11 cellular contexts compared by ENCODE assay signal in the genomic region with DNA sequence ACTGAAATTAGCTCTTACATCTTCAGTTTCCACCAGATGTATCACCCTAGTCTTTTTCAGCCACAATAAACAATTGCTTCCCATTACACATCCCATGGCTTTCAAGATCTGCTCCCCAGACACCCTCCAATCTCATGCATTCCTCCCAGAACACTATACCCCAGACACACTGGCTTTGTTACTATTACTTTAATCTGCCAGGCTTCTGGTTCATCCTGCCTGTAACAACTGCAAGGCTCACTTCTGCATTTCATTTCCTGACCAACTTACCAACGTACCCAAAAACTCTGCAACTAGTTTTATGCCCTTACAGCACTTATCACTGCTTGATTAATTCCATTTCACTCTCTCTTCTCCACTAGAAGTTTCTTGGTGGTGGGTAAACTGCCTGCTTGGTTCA. TPM values are rescaled to one million over a fixed set of nuclear protein-coding genes. Genes with fewer than 3 reads are reported as not detected.
DNase-seq lines count a peak whose midpoint lies in the region; ATAC-seq and TF ChIP-seq lines count a peak whose summit lies in the region.
"Had no signal": no experiment of that assay in that cellular context is flagged by ENCODE, and none has a peak within 500 bp of the region (broad histone marks: within the 10 kb centered on the region; RNA-seq: fewer than 3 reads in every experiment).

No MANE protein-coding gene starts in this region.

- H3K36me3 ChIP-seq in Panc1 (ENCODE audit: control insufficient read depth, insufficient read depth, low read length) (peaks cover 34% of the 10 kb centered on the region), prostate gland (no peaks in the 10 kb centered on the region)

- ATAC-seq in GM18907 (IDR thresholded peaks at IDR 0.05; ENCODE audit: unreplicated experiment) = peak; percentile 34
- no peak for ATAC-seq in Panc1
- ATAC-seq in HG02642 (IDR thresholded peaks at IDR 0.05; ENCODE audit: poor library complexity, unreplicated experiment) = no peak

- H3K27ac ChIP-seq in Panc1 (ENCODE audit: low read length) (peak overlapping the region; percentile 98), prostate gland (no peak overlapping the region)

- TF ChIP-seq POLR2A in prostate gland (IDR thresholded peaks at IDR 0.05) = no peak

- intact Hi-C loops in Panc1 (cut with micrococcal nuclease; ENCODE audit: unreplicated experiment) = no loop called here
- intact Hi-C loops in prostate gland (cut with DNase I) = no loop called here

- BruUV-seq in Panc1 (replicated peaks; lab: Mats Ljungman, UMichigan) = no TSS peak

- in situ Hi-C loops in Panc1 (cut with HindIII; ENCODE audit: low pct_unique_long_range_greater_than_20kb, low sequenced_read_pairs) = no loop called here

- TF ChIP-seq CTCF in Panc1 (IDR thresholded peaks at IDR 0.05) (no peak), prostate gland (IDR thresholded peaks at IDR 0.05) (no peak)

- peak; percentile 16 for DNase-seq in Ammon's horn (ENCODE audit: low spot score)
- no peak for DNase-seq in Panc1 (ENCODE audit: low read depth, low spot score)
- DNase-seq in germinal center (ENCODE audit: low spot score) = peak; percentile 40
- DNase-seq in GM03348 (ENCODE audit: low spot score) = no peak
- no peak for DNase-seq in DMS153 (lab: John Stamatoyannopoulos, UW)
- DNase-seq in prostate gland (ENCODE audit: low spot score) = no peak
- DNase-seq: DMS79 treated with DMSO at 0.1 percent for 48 hours, head of caudate nucleus, NCI-H69 had no signal

- 43% methylated on average over 1 of the region's 1 CpG for WGBS in prostate gland

- POLR2A ChIA-PET in Panc1 (lab: Charles Lee) = no interaction called here

- H3K4me1 ChIP-seq in Panc1 (ENCODE audit: control insufficient read depth, insufficient read depth, low read length) (peaks cover 24% of the 10 kb centered on the region), prostate gland (replicated peaks) (no peaks in the 10 kb centered on the region)

- H3K4me3 ChIP-seq in Panc1 (ENCODE audit: low read depth in 2 of 2, low read length in 2 of 2) (peak overlapping the region; percentile 17 to 91), prostate gland (no peak overlapping the region)

- CTCF ChIA-PET in Panc1 (lab: Charles Lee) = interaction anchor here (0.6 kb wide), 1 partner anchor 438 kb away, joined by 6 read pairs; no protein-coding TSS in a partner anchor

- H3K27me3 ChIP-seq in Panc1 (ENCODE audit: control insufficient read depth, insufficient read depth, low read length) (no peaks in the 10 kb centered on the region), prostate gland (replicated peaks; ENCODE audit: insufficient read depth) (no peaks in the 10 kb centered on the region)

- H3K9me3 ChIP-seq in Panc1 (ENCODE audit: control insufficient read depth, insufficient read depth, low read depth, low read length) (no peaks in the 10 kb centered on the region), prostate gland (no peaks in the 10 kb centered on the region)

RNA-seq across cellular contexts. Expression of a gene that starts 2.9 kb away (rescaled TPM):
- total RNA-seq in Panc1 (2021; ENCODE audit: unreplicated experiment) = 35.2 TPM
- 17.5 TPM for polyA plus RNA-seq in Panc1 (2012; ENCODE audit: insufficient read length)
- 10 to 100 TPM; 17.8 to 60.8 TPM for total RNA-seq in prostate gland

RNA-seq across cellular contexts. Expression of a gene that starts 41.3 kb away (rescaled TPM):
- 72.0 TPM for total RNA-seq in Panc1 (2021; ENCODE audit: unreplicated experiment)
- 27.2 TPM for polyA plus RNA-seq in Panc1 (2012; ENCODE audit: insufficient read length)
- total RNA-seq in prostate gland = 1 to 10 TPM; 1.3 to 3.1 TPM

Comparison
In these comparisons a context has a peak if more than half of its experiments do, and no peak if none do; other contexts are left out.
1. DNase-seq: peak in Ammon's horn (single experiment) and germinal center (single experiment); none in Panc1 (single experiment), GM03348 (single experiment), DMS153 (single experiment) and prostate gland (single experiment).
2. H3K4me3 ChIP-seq: peak in Panc1 (2 of 2); none in prostate gland (0 of 2).
3. RNA of a gene that starts 41.3 kb away (total RNA-seq): 72.0 TPM in Panc1 (single experiment); 1.3 to 3.1 TPM in prostate gland; every median in the first group is over 10 times any median in the second.